ENCODE assay signal across 29 cellular contexts in the genomic region with DNA sequence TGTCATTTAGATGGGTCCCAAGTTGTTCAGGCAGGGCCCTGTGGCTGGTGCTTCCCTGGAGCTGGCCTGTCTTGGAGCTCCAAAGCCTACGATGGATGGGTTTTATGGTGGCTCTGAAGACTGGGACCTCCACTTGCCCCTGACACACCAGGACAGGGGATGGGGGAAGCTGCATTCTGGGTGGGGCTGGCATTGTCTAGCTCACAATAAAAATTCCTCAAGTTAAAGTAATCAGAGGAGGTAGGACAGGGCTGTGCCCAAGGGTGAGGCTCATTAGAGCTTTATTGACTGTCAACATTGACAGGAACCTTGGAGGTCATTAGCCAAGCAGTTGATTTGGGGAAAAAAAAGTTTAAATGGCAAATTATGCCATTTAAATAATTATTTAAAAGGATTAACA. TPM values are rescaled to one million over a fixed set of nuclear protein-coding genes. Genes with fewer than 3 reads are reported as not detected.
"Had no signal": no experiment of that assay in that cellular context is flagged by ENCODE, and none has a peak within 500 bp of the region (broad histone marks: within the 10 kb centered on the region; RNA-seq: fewer than 3 reads in every experiment).

No MANE protein-coding gene starts in this region.

- H3K9me3 ChIP-seq: left ventricle myocardium inferior, ovary, right atrium auricular region, right lobe of liver, stomach, testis, thyroid gland, upper lobe of right lung had no signal

- H3K27me3 ChIP-seq: ovary, right atrium auricular region, right lobe of liver, testis, thyroid gland, upper lobe of right lung had no signal

- DNase-seq: hypothalamus; immature natural killer cell; kidney; left ventricle myocardium inferior; mesendoderm; naive thymus-derived CD4-positive, alpha-beta T cell; ovary; right lobe of liver; stimulated activated CD4-positive, alpha-beta T cell treated with anti-CD3 and anti-CD28 coated beads, Interleukin-1b, Interleukin-23, amount 100 ng/mL, for 48 hours; stimulated activated CD4-positive, alpha-beta T cell treated with anti-CD3 and anti-CD28 coated beads, Interleukin-2, amount 100 ng/mL, for 48 hours; stimulated activated naive B cell treated with anti-CD40 and anti-IgM and Interleukin-4, amounts not matched to agents 10 μg/mL and 1 μg/mL and 100 μg/mL, for 72 hours; stimulated activated naive CD8-positive, alpha-beta T cell treated with anti-CD3 and anti-CD28 coated beads, Interleukin-15, Interleukin-2, amounts not matched to agents 100 U/mL and 50 U/mL, for 24 hours; stomach; testis; thyroid gland; trophoblast cell; upper lobe of right lung had no signal

- H3K27me3 Mint-ChIP-seq: natural killer cell treated with Interleukin-12 subunit alpha and Interleukin-12 subunit beta and Interleukin-15 and Interleukin-18, amount 100 ng/mL, for 72 hours had no signal

- H3K36me3 ChIP-seq: left ventricle myocardium inferior, ovary, right atrium auricular region, right lobe of liver, stomach, thyroid gland, upper lobe of right lung had no signal

- H3K9me3 Mint-ChIP-seq: immature natural killer cell; mesothelial cell of epicardium; natural killer cell treated with Interleukin-12 subunit alpha and Interleukin-12 subunit beta and Interleukin-15 and Interleukin-18, amount 100 ng/mL, for 72 hours; stimulated activated naive B cell treated with anti-CD40 and anti-IgM and Interleukin-4, amounts not matched to agents 10 μg/mL and 1 μg/mL and 100 μg/mL, for 72 hours had no signal

- H3K4me2 ChIP-seq: smooth muscle cell had no signal

- H3K4me1 ChIP-seq: left ventricle myocardium inferior, right atrium auricular region, right lobe of liver, stomach, testis, thyroid gland, upper lobe of right lung had no signal

- H3K4me3 Mint-ChIP-seq: immature natural killer cell; mesothelial cell of epicardium; naive thymus-derived CD4-positive, alpha-beta T cell; natural killer cell treated with Interleukin-12 subunit alpha and Interleukin-12 subunit beta and Interleukin-15 and Interleukin-18, amount 100 ng/mL, for 72 hours; stimulated activated naive B cell treated with anti-CD40 and anti-IgM and Interleukin-4, amounts not matched to agents 10 μg/mL and 1 μg/mL and 100 μg/mL, for 72 hours had no signal

- H3K27ac Mint-ChIP-seq: immature natural killer cell; mesothelial cell of epicardium; naive thymus-derived CD4-positive, alpha-beta T cell; natural killer cell treated with Interleukin-12 subunit alpha and Interleukin-12 subunit beta and Interleukin-15 and Interleukin-18, amount 100 ng/mL, for 72 hours; progenitor cell of endocrine pancreas; stimulated activated naive B cell treated with anti-CD40 and anti-IgM and Interleukin-4, amounts not matched to agents 10 μg/mL and 1 μg/mL and 100 μg/mL, for 72 hours had no signal

- H3K27ac ChIP-seq: left ventricle myocardium inferior, ovary, right atrium auricular region, right lobe of liver, stomach, testis, thyroid gland, upper lobe of right lung had no signal

- H3K4me3 ChIP-seq: left ventricle myocardium inferior, lung, ovary, right atrium auricular region, right lobe of liver, smooth muscle cell, stomach, testis, thyroid gland, upper lobe of right lung had no signal

- ATAC-seq: naive thymus-derived CD4-positive, alpha-beta T cell; natural killer cell treated with Interleukin-12 subunit alpha and Interleukin-12 subunit beta and Interleukin-15 and Interleukin-18, amount 100 ng/mL, for 72 hours; right lobe of liver; stimulated activated naive B cell treated with anti-CD40 and anti-IgM and Interleukin-4, amounts not matched to agents 10 μg/mL and 1 μg/mL and 100 μg/mL, for 72 hours; stimulated activated naive CD8-positive, alpha-beta T cell treated with anti-CD3 and anti-CD28 coated beads, Interleukin-15, Interleukin-2, amounts not matched to agents 100 U/mL and 50 U/mL, for 24 hours; upper lobe of right lung had no signal

- H3K36me3 Mint-ChIP-seq: immature natural killer cell; mesothelial cell of epicardium; naive thymus-derived CD4-positive, alpha-beta T cell; natural killer cell treated with Interleukin-12 subunit alpha and Interleukin-12 subunit beta and Interleukin-15 and Interleukin-18, amount 100 ng/mL, for 72 hours; stimulated activated naive B cell treated with anti-CD40 and anti-IgM and Interleukin-4, amounts not matched to agents 10 μg/mL and 1 μg/mL and 100 μg/mL, for 72 hours had no signal

- H3K4me1 Mint-ChIP-seq: immature natural killer cell; mesothelial cell of epicardium; stimulated activated naive B cell treated with anti-CD40 and anti-IgM and Interleukin-4, amounts not matched to agents 10 μg/mL and 1 μg/mL and 100 μg/mL, for 72 hours had no signal

RNA-seq across cellular contexts. Expression of gene TFAP2C, which starts 35.7 kb away (rescaled TPM):
- total RNA-seq: mononuclear cell; myocyte; naive thymus-derived CD4-positive, alpha-beta T cell; natural killer cell treated with Interleukin-12 subunit alpha and Interleukin-12 subunit beta and Interleukin-15 and Interleukin-18, amount 100 ng/mL, for 72 hours; pulmonary artery endothelial cell; renal cortical epithelial cell; right lobe of liver; skeletal muscle tissue had no signal
- polyA plus RNA-seq: immature natural killer cell; naive thymus-derived CD4-positive, alpha-beta T cell; neural cell had no signal
